ENCODE assay signal across 2 cellular contexts in genomic region chr1:8478566-8478965, GRCh38.
TF ChIP-seq lines count a peak whose summit lies in the region.

No MANE protein-coding gene starts in this region.

TF ChIP-seq in IMR-90, 13 proteins besides CTCF, POLR2A, EP300 and RAD21:
- TF ChIP-seq RFX5 (IDR thresholded peaks at IDR 0.05; ENCODE audit: low read depth, low read length) (no peak), USF2 (IDR thresholded peaks at IDR 0.05; ENCODE audit: low read depth, low read length) (no peak), NFE2L2 (IDR thresholded peaks at IDR 0.05; ENCODE audit: low read depth, low read length) (no peak), MAZ (IDR thresholded peaks at IDR 0.05; ENCODE audit: borderline replicate concordance, low read depth, low read length) (no peak), CEBPB (IDR thresholded peaks at IDR 0.05; ENCODE audit: low read depth, low read length) (no peak), SMC3 (IDR thresholded peaks at IDR 0.05; ENCODE audit: low read depth, low read length) (no peak), RCOR1 (IDR thresholded peaks at IDR 0.05; ENCODE audit: insufficient replicate concordance, low read length) (no peak), BHLHE40 (IDR thresholded peaks at IDR 0.05; ENCODE audit: low read depth, low read length) (no peak), ELK1 (IDR thresholded peaks at IDR 0.05; ENCODE audit: borderline replicate concordance, low read depth, low read length) (no peak), MAFK (IDR thresholded peaks at IDR 0.05; ENCODE audit: low read depth, low read length) (no peak), CHD1 (IDR thresholded peaks at IDR 0.05; ENCODE audit: low read depth, low read length) (no peak), MXI1 (IDR thresholded peaks at IDR 0.05; ENCODE audit: borderline replicate concordance, low read depth, low read length) (no peak), FOS (IDR thresholded peaks at IDR 0.05; ENCODE audit: low read depth, low read length) (no peak)

TF ChIP-seq in H1, 55 proteins besides CTCF, POLR2A, EP300 and RAD21:
- no peak for TF ChIP-seq EGR1 (IDR thresholded peaks at IDR 0.05; ENCODE audit: borderline replicate concordance, low read depth, low read length)
- TF ChIP-seq SRF (IDR thresholded peaks at IDR 0.05; ENCODE audit: low read depth, low read length): no peak
- TF ChIP-seq CREB1 (IDR thresholded peaks at IDR 0.05): no peak
- no peak for TF ChIP-seq EZH2 (IDR thresholded peaks at IDR 0.05; ENCODE audit: low read depth, low read length, severe bottlenecking)
- TF ChIP-seq CHD2 (IDR thresholded peaks at IDR 0.05; ENCODE audit: low read length): no peak
- TF ChIP-seq NRF1 (IDR thresholded peaks at IDR 0.05; ENCODE audit: low read depth, low read length): no peak
- TF ChIP-seq TAF1 (IDR thresholded peaks at IDR 0.05; ENCODE audit: low read depth, low read length): no peak
- TF ChIP-seq TEAD4 (IDR thresholded peaks at IDR 0.05; ENCODE audit: low read depth, low read length): no peak
- TF ChIP-seq RNF2 (IDR thresholded peaks at IDR 0.05; ENCODE audit: borderline replicate concordance, low read depth, low read length, missing control alignments, poor library complexity, severe bottlenecking): no peak
- no peak for TF ChIP-seq CBX8 (IDR thresholded peaks at IDR 0.05; ENCODE audit: borderline replicate concordance, low read depth, low read length)
- no peak for TF ChIP-seq KDM5A (IDR thresholded peaks at IDR 0.05; ENCODE audit: low read length)
- no peak for TF ChIP-seq NANOG (IDR thresholded peaks at IDR 0.05; ENCODE audit: insufficient read depth, low read depth, low read length, poor library complexity, severe bottlenecking)
- no peak for TF ChIP-seq TBP (IDR thresholded peaks at IDR 0.05; ENCODE audit: low read depth, low read length)
- no peak for TF ChIP-seq HDAC2 (IDR thresholded peaks at IDR 0.05; ENCODE audit: borderline replicate concordance in 1 of 2, low read depth in 2 of 2, low read length in 2 of 2)
- TF ChIP-seq SIRT6 (IDR thresholded peaks at IDR 0.05; ENCODE audit: low read length): no peak
- no peak for TF ChIP-seq ATF2 (IDR thresholded peaks at IDR 0.05; ENCODE audit: low read length)
- TF ChIP-seq SP1 (IDR thresholded peaks at IDR 0.05; ENCODE audit: low read depth, low read length): no peak
- TF ChIP-seq ASH2L (IDR thresholded peaks at IDR 0.05; ENCODE audit: low read length): no peak
